Comparison of ENCODE assay signal across 7 cellular contexts in the genomic region with DNA sequence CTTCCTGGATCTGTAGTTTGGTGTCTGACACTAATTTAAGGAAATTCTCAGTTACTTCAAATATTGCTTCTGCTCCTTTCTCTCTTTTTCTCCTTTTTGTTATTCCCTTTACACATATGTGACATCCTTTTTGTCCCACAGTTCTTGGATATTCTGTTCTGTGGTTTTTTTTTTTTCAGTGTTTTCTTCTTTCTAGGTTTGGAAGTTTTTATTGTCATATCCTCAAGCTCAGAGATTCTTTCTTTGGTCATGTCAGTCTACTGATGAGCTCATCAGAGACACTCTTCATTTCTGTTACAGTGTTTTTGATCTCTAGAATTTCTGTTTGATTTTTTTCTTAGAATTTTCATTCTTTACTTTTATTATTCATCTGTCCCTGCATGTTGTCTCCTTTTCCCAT.
"Had no signal": no experiment of that assay in that cellular context is flagged by ENCODE, and none has a peak within 500 bp of the region (broad histone marks: within the 10 kb centered on the region; RNA-seq: fewer than 3 reads in every experiment).

No MANE protein-coding gene starts in this region.

- H3K27ac Mint-ChIP-seq: IgD-negative memory B cell had no signal

- H3K4me3 Mint-ChIP-seq: IgD-negative memory B cell had no signal

- H3K27ac ChIP-seq: HL-60 had no signal

- FAIRE-seq: HepG2, HTR-8/SVneo had no signal

- ATAC-seq: HepG2 had no signal

- H3K4me1 Mint-ChIP-seq: IgD-negative memory B cell had no signal

- DNase-seq: IMR-90, KBM-7, KG1 had no signal

- H3K36me3 Mint-ChIP-seq: IgD-negative memory B cell had no signal
